19 cellular contexts compared by ENCODE assay signal in the genomic region with DNA sequence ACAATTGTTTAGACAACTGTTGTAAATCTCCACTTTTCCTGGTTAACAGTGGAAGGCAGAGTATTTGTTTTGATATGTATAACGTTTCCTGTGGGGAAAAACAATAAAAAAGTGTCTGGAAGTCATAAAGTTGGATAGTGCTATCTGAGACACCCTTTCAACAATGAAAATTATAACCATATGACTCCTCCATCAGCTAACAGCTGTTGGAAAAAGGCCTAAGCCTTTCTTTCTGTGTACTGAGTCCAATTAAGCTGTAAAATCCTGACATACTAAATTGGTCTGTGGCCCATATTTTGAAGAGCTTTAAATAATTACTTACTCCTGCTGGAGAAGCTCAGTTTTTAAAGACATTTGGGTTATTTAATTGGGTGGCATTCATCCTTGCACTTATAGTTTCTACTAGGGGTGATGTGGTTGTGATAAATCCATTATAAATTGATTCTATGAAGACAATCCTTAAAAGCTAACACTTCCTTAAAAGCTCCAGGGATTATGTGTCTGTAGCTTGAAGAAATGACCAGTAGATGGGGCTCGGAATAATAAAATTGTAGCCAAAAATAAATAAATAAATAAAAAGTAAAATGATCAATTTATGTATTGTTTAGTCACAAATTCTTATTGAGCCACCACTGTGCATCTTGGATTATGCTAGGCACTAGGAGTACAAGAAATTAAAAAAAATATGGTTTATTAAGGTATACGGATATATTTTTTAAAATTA.
DNase-seq lines count a peak whose midpoint lies in the region; ATAC-seq, FAIRE-seq and TF ChIP-seq lines count a peak whose summit lies in the region.
"Had no signal": no experiment of that assay in that cellular context is flagged by ENCODE, and none has a peak within 500 bp of the region (broad histone marks: within the 10 kb centered on the region; RNA-seq: fewer than 3 reads in every experiment).

No MANE protein-coding gene starts in this region.

- no peaks in the 10 kb centered on the region for H3K4me1 ChIP-seq in uterus
- H3K4me1 ChIP-seq: BLaER1 treated with 17β-estradiol and CSF1 and Interleukin-3, amounts not matched to agents 10 nM and 100 nM; lower lobe of right lung had no signal

- FAIRE-seq in GM12891 (lab: Jason Lieb, UNC), result no peak
- FAIRE-seq: GM12892, HTR-8/SVneo had no signal

- no peak overlapping the region for H3K4me3 ChIP-seq in LNCaP clone FGC (ENCODE audit: low read depth, low read length)
- H3K4me3 ChIP-seq in retinal pigment epithelial cell (ENCODE audit: low read length), result no peak overlapping the region
- no peak overlapping the region for H3K4me3 ChIP-seq in uterus
- H3K4me3 ChIP-seq: BLaER1 treated with 17β-estradiol and CSF1 and Interleukin-3, amounts not matched to agents 10 nM and 100 nM; lower lobe of right lung; transverse colon had no signal

- H3K4me1 Mint-ChIP-seq in activated T-cell treated with anti-CD3 and anti-CD28 coated beads, Interleukin-2, amount 50 U/mL, for 72 hours (ENCODE audit: low read depth), result no peaks in the 10 kb centered on the region

- H3K27ac ChIP-seq in uterus, result no peak overlapping the region
- H3K27ac ChIP-seq: BLaER1 treated with 17β-estradiol and CSF1 and Interleukin-3, amounts not matched to agents 10 nM and 100 nM; lower lobe of right lung; transverse colon had no signal

- no peak overlapping the region for H3K4me3 Mint-ChIP-seq in activated T-cell treated with anti-CD3 and anti-CD28 coated beads, Interleukin-2, amount 50 U/mL, for 72 hours
- H3K4me3 Mint-ChIP-seq: activated CD4-positive, alpha-beta memory T cell treated with anti-CD3 and anti-CD28 coated beads for 36 hours had no signal

- no peaks in the 10 kb centered on the region for H3K36me3 ChIP-seq in uterus
- H3K36me3 ChIP-seq: BLaER1 treated with 17β-estradiol and CSF1 and Interleukin-3, amounts not matched to agents 10 nM and 100 nM; lower lobe of right lung; transverse colon had no signal

- H3K27me3 Mint-ChIP-seq in activated T-cell treated with anti-CD3 and anti-CD28 coated beads, Interleukin-2, amount 50 U/mL, for 72 hours (ENCODE audit: low read depth), result no peaks in the 10 kb centered on the region
- H3K27me3 Mint-ChIP-seq: activated CD4-positive, alpha-beta memory T cell treated with anti-CD3 and anti-CD28 coated beads for 36 hours had no signal

- ATAC-seq in SK-N-SH treated with all-trans-retinoic acid at 6 μM for 48 hours (no peak), sciatic nerve (no peak)
- ATAC-seq in activated T-cell treated with anti-CD3 and anti-CD28 coated beads, Interleukin-2, amount 50 U/mL, for 72 hours (replicated peaks in 1 of 2), result no peak
- ATAC-seq: lower lobe of right lung, right cardiac atrium had no signal

- TF ChIP-seq CTCF in LNCaP clone FGC (IDR thresholded peaks at IDR 0.05; ENCODE audit: control insufficient read depth, extremely low read depth, insufficient read depth) (peak; percentile 37; the same call in 1 of the 2 replicates), retinal pigment epithelial cell (conservative IDR thresholded peaks at IDR 0.05; ENCODE audit: low read depth, low read length) (peak; percentile 21), uterus (IDR thresholded peaks at IDR 0.05) (no peak)

- H3K27ac Mint-ChIP-seq in activated T-cell treated with anti-CD3 and anti-CD28 coated beads, Interleukin-2, amount 50 U/mL, for 72 hours, result no peak overlapping the region
- H3K27ac Mint-ChIP-seq: activated CD4-positive, alpha-beta memory T cell treated with anti-CD3 and anti-CD28 coated beads for 36 hours had no signal

- H3K9me3 Mint-ChIP-seq in activated T-cell treated with anti-CD3 and anti-CD28 coated beads, Interleukin-2, amount 50 U/mL, for 72 hours, result peaks cover 12 to 14% of the 10 kb centered on the region in 2 donors

- H3K36me3 Mint-ChIP-seq in activated T-cell treated with anti-CD3 and anti-CD28 coated beads, Interleukin-2, amount 50 U/mL, for 72 hours (ENCODE audit: insufficient read depth in 2 of 2), result no peaks in the 10 kb centered on the region
- H3K36me3 Mint-ChIP-seq: activated CD4-positive, alpha-beta memory T cell treated with anti-CD3 and anti-CD28 coated beads for 36 hours had no signal

- TF ChIP-seq POLR2A in uterus (IDR thresholded peaks at IDR 0.05) (no peak), GM12891 (IDR thresholded peaks at IDR 0.05; ENCODE audit: low read depth, low read length) (no peak)

- DNase-seq in LNCaP clone FGC (ENCODE audit: low read depth) (no peak), NCI-H2227 (lab: John Stamatoyannopoulos, UW; ENCODE audit: unreplicated experiment) (peak; percentile 55), retinal pigment epithelial cell (ENCODE audit: low read depth) (peak; percentile 48), sciatic nerve (ENCODE audit: low spot score) (no peak), uterus (no peak), GM12891 (ENCODE audit: insufficient read length, low spot score) (no peak)
- DNase-seq in activated T-cell treated with anti-CD3 and anti-CD28 coated beads, Interleukin-2, amount 50 U/mL, for 72 hours, result no peak
- DNase-seq: activated CD4-positive, alpha-beta memory T cell treated with anti-CD3 and anti-CD28 coated beads for 36 hours; anterior cingulate cortex; lower lobe of right lung; NK-92 treated with Interleukin-12 subunit alpha and Interleukin-12 subunit beta, amount 100 ng/mL, for 24 hours; right cardiac atrium; SIG-M5; stimulated activated CD4-positive, alpha-beta T cell treated with anti-CD3 and anti-CD28 coated beads, Interleukin-2, amount 100 ng/mL, for 48 hours; transverse colon had no signal

- H3K27me3 ChIP-seq in uterus, result peaks cover 0 to 3% of the 10 kb centered on the region in 2 donors
- H3K27me3 ChIP-seq: BLaER1 treated with 17β-estradiol and CSF1 and Interleukin-3, amounts not matched to agents 10 nM and 100 nM had no signal

- intact Hi-C loops in sciatic nerve (cut with DNase I), result no loop called here
- intact Hi-C loops in uterus (cut with DNase I; ENCODE audit: low total_unique reads), result no loop called here

- H3K9me3 ChIP-seq in uterus, result no peaks in the 10 kb centered on the region
- H3K9me3 ChIP-seq: lower lobe of right lung, transverse colon had no signal

TF ChIP-seq in SK-N-SH treated with all-trans-retinoic acid at 6 μM for 48 hours, 23 proteins besides CTCF, POLR2A, EP300 and RAD21 (continues in another document):
- TF ChIP-seq ISL1 (CRISPR knock-in tag; IDR thresholded peaks at IDR 0.05) (no peak), CREB5 (CRISPR knock-in tag; IDR thresholded peaks at IDR 0.05; ENCODE audit: low read depth) (no peak), TCF4 (CRISPR knock-in tag; IDR thresholded peaks at IDR 0.05; ENCODE audit: borderline replicate concordance) (peak; percentile 58; the same call in 1 of the 2 replicates), ZNF565 (CRISPR knock-in tag; conservative IDR thresholded peaks at IDR 0.05; ENCODE audit: low read depth) (no peak), ZFP3 (CRISPR knock-in tag; IDR thresholded peaks at IDR 0.05) (no peak)

TF ChIP-seq in GM12891, 5 proteins besides CTCF, POLR2A, EP300 and RAD21:
- TF ChIP-seq TAF1 (IDR thresholded peaks at IDR 0.05; ENCODE audit: low read depth, low read length) (no peak), POLR2AphosphoS5 (IDR thresholded peaks at IDR 0.05; ENCODE audit: low read depth, low read length) (no peak)

Comparison
In these comparisons a context has a peak if more than half of its experiments do, and no peak if none do; other contexts are left out.
1. DNase-seq: peak in NCI-H2227 (single experiment) and retinal pigment epithelial cell (single experiment); none in LNCaP clone FGC (single experiment), sciatic nerve (single experiment), activated T-cell treated with anti-CD3 and anti-CD28 coated beads, Interleukin-2, amount 50 U/mL, for 72 hours (0 of 2), uterus (0 of 2) and GM12891 (single experiment).
2. CTCF ChIP-seq: peak in LNCaP clone FGC (single experiment) and retinal pigment epithelial cell (single experiment); none in uterus (0 of 4).